Comparison of ENCODE assay signal across 24 cellular contexts in the genomic region with DNA sequence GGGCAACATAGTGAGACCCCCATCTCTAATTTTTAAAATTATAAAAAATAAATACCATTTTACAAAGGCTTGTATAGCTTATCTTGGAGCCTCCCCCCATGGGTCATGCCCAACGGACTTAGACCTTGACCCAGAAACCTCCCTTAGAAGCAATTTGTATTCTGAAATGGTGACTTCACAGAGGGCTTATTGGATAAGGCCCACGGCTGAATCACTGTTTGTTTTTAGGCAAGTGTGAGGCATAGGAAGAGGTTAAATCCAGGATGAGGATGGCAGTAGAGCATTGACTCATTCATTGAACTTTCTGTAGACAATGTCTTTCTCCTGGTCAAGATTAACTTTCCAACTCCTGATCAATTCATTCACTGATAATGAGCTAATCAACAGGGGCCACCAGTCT. TPM values are rescaled to one million over a fixed set of nuclear protein-coding genes. Genes with fewer than 3 reads are reported as not detected.
A peak's percentile ranks its signal among the peaks of the same experiment; 100 is the strongest.
DNase-seq lines count a peak whose midpoint lies in the region; ATAC-seq and TF ChIP-seq lines count a peak whose summit lies in the region.
"Had no signal": no experiment of that assay in that cellular context is flagged by ENCODE, and none has a peak within 500 bp of the region (broad histone marks: within the 10 kb centered on the region; RNA-seq: fewer than 3 reads in every experiment).

No MANE protein-coding gene starts in this region.

- CTCF ChIA-PET in mammary epithelial cell (lab: Charles Lee; ENCODE audit: low non-redundant PET) (no interaction called here), MCF 10A (lab: Yijun Ruan, JAX) (interaction anchor here (0.6 to 14.3 kb wide), 13 partner anchors 10 to 631 kb away, joined by 3 to 582 read pairs (median 6); no protein-coding TSS in a partner anchor)

- no peak for TF ChIP-seq EP300 in stomach (IDR thresholded peaks at IDR 0.05)

- in situ Hi-C loops in mammary epithelial cell (cut with MboI; ENCODE audit: low sequenced_read_pairs in 2 of 2) = loop anchor here in 1 of 2 donors (5.0 to 10.0 kb wide), 2 partner anchors 96 to 178 kb away; partner anchors contain the start of gene PEDS1

- no peak overlapping the region for H3K4me2 ChIP-seq in mammary epithelial cell (ENCODE audit: insufficient read depth, low read depth, low read length)

- DNase-seq in mammary epithelial cell (peak; percentile 31), MCF 10A (ENCODE audit: unreplicated experiment) (no peak), SW480 (ENCODE audit: low spot score) (peak; percentile 59), iris pigment epithelial cell (ENCODE audit: low read depth) (peak; percentile 58), thyroid gland (no peak), stomach (no peak), NCI-H2081 (lab: John Stamatoyannopoulos, UW) (no peak)
- DNase-seq: activated CD4-positive, alpha-beta T cell treated with anti-CD3 and anti-CD28 coated beads, Interleukin-2, amount 10 ng/mL, durations not matched to agents 24 days and 14 days; activated naive CD8-positive, alpha-beta T cell treated with anti-CD3 and anti-CD28 coated beads, Interleukin-2, amount 10 ng/mL, durations not matched to agents 7 days and 5 days; cerebellar nuclear complex; DMS79 treated with DMSO at 0.1 percent for 48 hours; NCI-H187 treated with DMSO at 0.1 percent for 48 hours; NCI-H345; NCI-H82; SIG-M5; stimulated activated CD4-positive, alpha-beta T cell treated with anti-CD3 and anti-CD28 coated beads, Interleukin-4, amount 100 ng/mL, for 1 hour; stimulated activated naive CD4-positive, alpha-beta T cell treated with Interleukin-2 at 50 U/mL for 16 hours had no signal

- H3K27ac ChIP-seq in mammary epithelial cell (ENCODE audit: insufficient read depth, low read depth, low read length) (no peak overlapping the region), thyroid gland (no peak overlapping the region), stomach (no peak overlapping the region)
- H3K27ac ChIP-seq: 22Rv1, esophagus muscularis mucosa, neutrophil, tibial nerve, VCaP had no signal

- no peak overlapping the region for H2AFZ ChIP-seq in mammary epithelial cell (ENCODE audit: low read depth, low read length)

- no peak overlapping the region for H3K9ac ChIP-seq in mammary epithelial cell (ENCODE audit: insufficient read depth, low read length)

- H3K36me3 ChIP-seq in mammary epithelial cell (ENCODE audit: insufficient read depth, low read length) (no peaks in the 10 kb centered on the region), thyroid gland (no peaks in the 10 kb centered on the region), stomach (no peaks in the 10 kb centered on the region)
- H3K36me3 ChIP-seq: esophagus muscularis mucosa, neutrophil, tibial nerve had no signal

- 92% methylated on average over 2 of the region's 2 CpGs for WGBS in mammary epithelial cell (ENCODE audit: low coverage, missing lambda C conversion rate)
- WGBS in thyroid gland, 2 donors = 68 to 80% methylated on average over 2 of the region's 2 CpGs
- WGBS in stomach, 5 donors = 29 to 50% (median 42%) methylated on average over 2 of the region's 2 CpGs

- no peak overlapping the region for H3K4me3 Mint-ChIP-seq in MCF 10A (ENCODE audit: unreplicated experiment)
- H3K4me3 Mint-ChIP-seq: activated CD4-positive, alpha-beta T cell treated with anti-CD3 and anti-CD28 coated beads, Interleukin-2, amount 10 ng/mL, durations not matched to agents 24 days and 14 days; activated naive CD8-positive, alpha-beta T cell treated with anti-CD3 and anti-CD28 coated beads, Interleukin-2, amount 10 ng/mL, durations not matched to agents 7 days and 5 days had no signal

- dilution Hi-C loops in mammary epithelial cell (cut with HindIII; ENCODE audit: low sequenced_read_pairs) = no loop called here

- intact Hi-C loops in mammary epithelial cell (cut with micrococcal nuclease) = no loop called here
- intact Hi-C loops in MCF 10A (cut with micrococcal nuclease) = loop anchor here (5.0 kb wide), 1 partner anchor 191 kb away; no protein-coding TSS in a partner anchor
- intact Hi-C loops in thyroid gland (cut with DNase I) = loop anchor here (10.0 kb wide), 1 partner anchor 198 kb away; no protein-coding TSS in a partner anchor
- intact Hi-C loops in stomach (cut with DNase I; ENCODE audit: low total_unique reads) = no loop called here

- H4K20me1 ChIP-seq in mammary epithelial cell (ENCODE audit: insufficient read depth, low read length) = no peaks in the 10 kb centered on the region

- TF ChIP-seq CTCF in mammary epithelial cell (conservative IDR thresholded peaks at IDR 0.05 in 1 of 2, IDR thresholded peaks at IDR 0.05 in 1 of 2; ENCODE audit: extremely low read depth in 1 of 2, insufficient read depth in 1 of 2, low read depth in 1 of 2, low read length in 2 of 2) (no peak), MCF 10A (IDR thresholded peaks at IDR 0.05; ENCODE audit: unreplicated experiment) (no peak), thyroid gland (IDR thresholded peaks at IDR 0.05) (no peak), stomach (IDR thresholded peaks at IDR 0.05) (no peak)

- H3K27me3 Mint-ChIP-seq in MCF 10A (ENCODE audit: insufficient read depth, unreplicated experiment) = peaks cover 12% of the 10 kb centered on the region

- no peak for ATAC-seq in HG02981 (IDR thresholded peaks at IDR 0.05; ENCODE audit: unreplicated experiment)
- ATAC-seq: K562 had no signal

- no peaks in the 10 kb centered on the region for H3K4me1 Mint-ChIP-seq in MCF 10A (ENCODE audit: insufficient read depth, unreplicated experiment)
- H3K4me1 Mint-ChIP-seq: activated CD4-positive, alpha-beta T cell treated with anti-CD3 and anti-CD28 coated beads, Interleukin-2, amount 10 ng/mL, durations not matched to agents 24 days and 14 days had no signal

- H3K36me3 Mint-ChIP-seq in MCF 10A (ENCODE audit: insufficient read depth, unreplicated experiment) = no peaks in the 10 kb centered on the region
- H3K36me3 Mint-ChIP-seq: activated naive CD8-positive, alpha-beta T cell treated with anti-CD3 and anti-CD28 coated beads, Interleukin-2, amount 10 ng/mL, durations not matched to agents 7 days and 5 days had no signal

- no TSS peak for BruUV-seq in mammary epithelial cell (replicated peaks; lab: Mats Ljungman, UMichigan)
- BruUV-seq in MCF 10A (replicated peaks; lab: Mats Ljungman, UMichigan) = no TSS peak

- H3K27me3 ChIP-seq in mammary epithelial cell (ENCODE audit: insufficient read depth, low read length) = no peaks in the 10 kb centered on the region
- H3K27me3 ChIP-seq in thyroid gland = no peaks in the 10 kb centered on the region
- peaks cover 0 to under 1% (median 0%) of the 10 kb centered on the region in 3 donors for H3K27me3 ChIP-seq in stomach
- H3K27me3 ChIP-seq: esophagus muscularis mucosa, tibial nerve had no signal

- no peak overlapping the region for H3K27ac Mint-ChIP-seq in MCF 10A (ENCODE audit: low read depth, unreplicated experiment)
- H3K27ac Mint-ChIP-seq: activated CD4-positive, alpha-beta T cell treated with anti-CD3 and anti-CD28 coated beads, Interleukin-2, amount 10 ng/mL, durations not matched to agents 24 days and 14 days; activated naive CD8-positive, alpha-beta T cell treated with anti-CD3 and anti-CD28 coated beads, Interleukin-2, amount 10 ng/mL, durations not matched to agents 7 days and 5 days had no signal

- TF ChIP-seq POLR2A in thyroid gland (IDR thresholded peaks at IDR 0.05) = no peak
- no peak for TF ChIP-seq POLR2A in stomach (IDR thresholded peaks at IDR 0.05)

- POLR2A ChIA-PET in MCF 10A (lab: Yijun Ruan, JAX) = interaction anchor here (0.6 to 2.5 kb wide), 2 partner anchors 42 to 94 kb away, joined by 4 to 15 read pairs; no protein-coding TSS in a partner anchor

- H3K9me3 ChIP-seq in mammary epithelial cell (replicated peaks; ENCODE audit: insufficient read depth, low read length) (no peaks in the 10 kb centered on the region), thyroid gland (no peaks in the 10 kb centered on the region), stomach (no peaks in the 10 kb centered on the region)
- H3K9me3 ChIP-seq: esophagus muscularis mucosa, neutrophil, tibial nerve had no signal

- H3K9me3 Mint-ChIP-seq in MCF 10A (ENCODE audit: unreplicated experiment) = no peaks in the 10 kb centered on the region
- H3K9me3 Mint-ChIP-seq: activated CD4-positive, alpha-beta T cell treated with anti-CD3 and anti-CD28 coated beads, Interleukin-2, amount 10 ng/mL, durations not matched to agents 24 days and 14 days; activated naive CD8-positive, alpha-beta T cell treated with anti-CD3 and anti-CD28 coated beads, Interleukin-2, amount 10 ng/mL, durations not matched to agents 7 days and 5 days had no signal

- H3K4me1 ChIP-seq in mammary epithelial cell (ENCODE audit: insufficient read depth, low read length) (peaks cover 6% of the 10 kb centered on the region), thyroid gland (peaks cover 3 to 16% of the 10 kb centered on the region in 2 donors), stomach (peaks cover 6 to 10% (median 9%) of the 10 kb centered on the region in 4 donors)

- no peaks in the 10 kb centered on the region for H3K79me2 ChIP-seq in mammary epithelial cell (ENCODE audit: insufficient read depth, low read length)

- H3K4me3 ChIP-seq in mammary epithelial cell (replicated peaks in 1 of 3; ENCODE audit: insufficient read depth in 1 of 3, low read depth in 2 of 3, low read length in 3 of 3) (no peak overlapping the region), thyroid gland (replicated peaks in 1 of 3) (no peak overlapping the region), stomach (no peak overlapping the region)
- H3K4me3 ChIP-seq: esophagus muscularis mucosa, K562, tibial nerve had no signal

RNA-seq across cellular contexts. Expression of gene SNAI1, which starts 6.2 kb away (rescaled TPM):
- not detected for total RNA-seq in mammary epithelial cell
- 0.02 TPM for polyA plus RNA-seq in mammary epithelial cell
- not detected for polyA minus RNA-seq in mammary epithelial cell
- 0.17 and 0.23 TPM in 2 replicates for total RNA-seq in MCF 10A (2022)
- 10 to 100 TPM in 1 of 4 donors, 1 to 10 TPM in 3; 8.2 to 14.1 (median 9.9) TPM for total RNA-seq in thyroid gland
- 1 to 10 TPM in 2 of 5 donors, under 1 TPM in 1, not detected in 2; 0.37 to 7.1 (median 3.2) TPM for total RNA-seq in stomach
- polyA plus RNA-seq in stomach = 1 to 10 TPM in 2 of 3 donors, under 1 TPM in 1; 0.61 to 3.5 (median 2.2) TPM

RNA-seq across cellular contexts. Expression of gene RNF114, which starts 40.3 kb away (rescaled TPM):
- total RNA-seq in mammary epithelial cell (100 to 1,000 TPM in 1 of 2 donors, 10 to 100 TPM in 1; 57.3 to 136 TPM), MCF 10A (2022) (40.0 and 48.6 TPM in 2 replicates), thyroid gland (100 to 1,000 TPM; 132 to 279 (median 179) TPM), stomach (100 to 1,000 TPM in 3 of 5 donors, 10 to 100 TPM in 2; 29.5 to 317 (median 138) TPM)
- polyA plus RNA-seq in mammary epithelial cell (75.0 TPM), stomach (10 to 100 TPM; 32.8 to 57.0 (median 41.7) TPM)
- 115 TPM for polyA minus RNA-seq in mammary epithelial cell

Comparison
In these comparisons a context has a peak if more than half of its experiments do, and no peak if none do; other contexts are left out.
1. DNase-seq: peak in mammary epithelial cell (single experiment), SW480 (single experiment) and iris pigment epithelial cell (single experiment); none in MCF 10A (single experiment), thyroid gland (0 of 2), stomach (single experiment) and NCI-H2081 (0 of 2).
2. intact Hi-C loops: an anchor here in MCF 10A (5.0 kb wide) and thyroid gland (10.0 kb wide); none called in mammary epithelial cell and stomach.